ENCODE assay signal across 20 cellular contexts in genomic region chr7:304574-305409, GRCh38. TPM values are rescaled to one million over a fixed set of nuclear protein-coding genes. Genes with fewer than 3 reads are reported as not detected.
A peak's percentile ranks its signal among the peaks of the same experiment; 100 is the strongest.
DNase-seq lines count a peak whose midpoint lies in the region; ATAC-seq, FAIRE-seq and TF ChIP-seq lines count a peak whose summit lies in the region.
"Had no signal": no experiment of that assay in that cellular context is flagged by ENCODE, and none has a peak within 500 bp of the region (broad histone marks: within the 10 kb centered on the region; RNA-seq: fewer than 3 reads in every experiment).

No MANE protein-coding gene starts in this region.

- in situ Hi-C loops in HepG2 (cut with HindIII; ENCODE audit: extremely low pct_ligation_motif_present, low pct_unique_long_range_greater_than_20kb), result no loop called here

- no peak overlapping the region for H3K4me3 ChIP-seq in RWPE2 (ENCODE audit: severe bottlenecking)
- H3K4me3 ChIP-seq in HepG2 (replicated peaks in 1 of 3; ENCODE audit: insufficient read depth in 1 of 3, low read depth in 2 of 3, low read length in 3 of 3), result no peak overlapping the region
- H3K4me3 ChIP-seq: GM23338, Peyer's patch had no signal

- no peak overlapping the region for H3K4me2 ChIP-seq in HepG2 (ENCODE audit: low read depth, low read length)
- H3K4me2 ChIP-seq: GM23338, KMS-11 had no signal

- TF ChIP-seq CTCF in RWPE2 (IDR thresholded peaks at IDR 0.05; ENCODE audit: poor library complexity, severe bottlenecking), result no peak
- TF ChIP-seq CTCF in HepG2 (CRISPR knock-in tag; IDR thresholded peaks at IDR 0.05), result no peak
- no peak for TF ChIP-seq CTCF in D721Med (IDR thresholded peaks at IDR 0.05; ENCODE audit: insufficient read depth, missing control alignments)

- no peak overlapping the region for H2AFZ ChIP-seq in HepG2 (ENCODE audit: low read length)
- H2AFZ ChIP-seq: GM23338 had no signal

- CTCF ChIA-PET in HepG2 (lab: Yijun Ruan, JAX; ENCODE audit: low intra/inter-chr PET ratio, low total read pairs), result no interaction called here

- H3K27ac ChIP-seq in RWPE2 (ENCODE audit: poor library complexity, severe bottlenecking) (no peak overlapping the region), HepG2 (ENCODE audit: extremely low read length, insufficient read depth, low read length) (no peak overlapping the region)
- H3K27ac ChIP-seq: C4-2B, KMS-11, Peyer's patch had no signal

- intact Hi-C loops in HepG2 (cut with micrococcal nuclease; ENCODE audit: unreplicated experiment), result no loop called here
- intact Hi-C loops in sciatic nerve (cut with DNase I), result no loop called here

- POLR2A ChIA-PET in HepG2 (lab: Yijun Ruan, JAX), result no interaction called here

- WGBS in HepG2 (ENCODE audit: low lambda C conversion rate), result 69% methylated on average over 12 of the region's 19 CpGs

- peak; percentile 31 for DNase-seq in D341Med (ENCODE audit: low spot score)
- peak; percentile 46 for DNase-seq in RWPE2 (ENCODE audit: low spot score)
- DNase-seq in HepG2 (ENCODE audit: low spot score), result no peak
- DNase-seq in sciatic nerve (ENCODE audit: low spot score), result peak; percentile 42
- DNase-seq in activated CD8-positive, alpha-beta memory T cell treated with anti-CD3 and anti-CD28 coated beads, Interleukin-2, amount 50 U/mL, for 48 hours, result no peak
- DNase-seq in D721Med (ENCODE audit: insufficient read length, low spot score), result no peak
- no peak for DNase-seq in activated CD4-positive, CD25-positive, alpha-beta regulatory T cell (lab: John Stamatoyannopoulos, UW)
- DNase-seq: EL, NCI-H1092, NCI-H146, NCI-H2081, NCI-H510A treated with DMSO at 0.1 percent for 48 hours, NCI-H82, SHP77 treated with DMSO at 0.1 percent for 48 hours had no signal

- no TSS peak for BruUV-seq in HepG2 (replicated peaks; lab: Mats Ljungman, UMichigan)

- H3K9me3 ChIP-seq in RWPE2 (ENCODE audit: severe bottlenecking), result no peaks in the 10 kb centered on the region
- no peaks in the 10 kb centered on the region for H3K9me3 ChIP-seq in HepG2 (ENCODE audit: low read length)
- H3K9me3 ChIP-seq: Peyer's patch had no signal

- H4K20me1 ChIP-seq in HepG2 (ENCODE audit: insufficient read depth, low read length), result no peaks in the 10 kb centered on the region

- ATAC-seq in RWPE2 (ENCODE audit: low read depth) (no peak), HepG2 (no peak), sciatic nerve (no peak), GM21367 (IDR thresholded peaks at IDR 0.05; ENCODE audit: unreplicated experiment) (no peak)
- ATAC-seq: GM23338 had no signal

- no peaks in the 10 kb centered on the region for H3K27me3 ChIP-seq in RWPE2 (ENCODE audit: insufficient read depth, poor library complexity, severe bottlenecking)
- H3K27me3 ChIP-seq in HepG2 (ENCODE audit: control insufficient read depth in 1 of 2, insufficient read depth in 2 of 2, low read length in 2 of 2), result peaks cover 0 to 15% of the 10 kb centered on the region in 2 experiments; a peak in 2 of 5 replicates
- H3K27me3 ChIP-seq: Peyer's patch had no signal

- H3K4me1 ChIP-seq in RWPE2 (ENCODE audit: insufficient read depth, poor library complexity, severe bottlenecking) (no peaks in the 10 kb centered on the region), HepG2 (ENCODE audit: insufficient read depth, low read length) (no peaks in the 10 kb centered on the region)
- H3K4me1 ChIP-seq: Peyer's patch had no signal

- no peak for TF ChIP-seq EP300 in HepG2 (IDR thresholded peaks at IDR 0.05; ENCODE audit: low read depth in 2 of 2, low read length in 2 of 2)
- no peak for TF ChIP-seq EP300 in HepG2 (CRISPR knock-in tag; IDR thresholded peaks at IDR 0.05; ENCODE audit: borderline replicate concordance)

- no peak for TF ChIP-seq POLR2A in HepG2 (IDR thresholded peaks at IDR 0.05; ENCODE audit: insufficient read depth in 1 of 2, low read depth in 2 of 2, low read length in 2 of 2)

- TF ChIP-seq RAD21 in HepG2 (CRISPR knock-in tag; IDR thresholded peaks at IDR 0.05), result no peak

- H3K79me2 ChIP-seq in HepG2 (ENCODE audit: insufficient read depth, low read length), result no peaks in the 10 kb centered on the region

- H3K36me3 ChIP-seq in RWPE2 (ENCODE audit: low read depth) (no peaks in the 10 kb centered on the region), HepG2 (replicated peaks in 1 of 2; ENCODE audit: control insufficient read depth in 1 of 2, insufficient read depth in 2 of 2, low read length in 2 of 2) (no peaks in the 10 kb centered on the region)
- H3K36me3 ChIP-seq: Peyer's patch had no signal

- no peak for FAIRE-seq in HepG2 (lab: Jason Lieb, UNC)
- FAIRE-seq in D721Med (lab: Jason Lieb, UNC), result no peak

- H3K9ac ChIP-seq in HepG2 (ENCODE audit: insufficient read depth, low read depth, low read length), result no peak overlapping the region
- H3K9ac ChIP-seq: KMS-11 had no signal

TF ChIP-seq in HepG2, 621 proteins besides CTCF, POLR2A, EP300 and RAD21:
- no peak for TF ChIP-seq ZNF792 (CRISPR knock-in tag; IDR thresholded peaks at IDR 0.05)
- no peak for TF ChIP-seq SRSF1 (optimal IDR thresholded peaks at IDR 0.05; ENCODE audit: low read depth, low read length)
- no peak for TF ChIP-seq PREB (CRISPR knock-in tag; IDR thresholded peaks at IDR 0.05)
- TF ChIP-seq FOXP1 (IDR thresholded peaks at IDR 0.05), result no peak
- no peak for TF ChIP-seq FOXP1 (CRISPR knock-in tag; IDR thresholded peaks at IDR 0.05)
- no peak for TF ChIP-seq KAT2B (IDR thresholded peaks at IDR 0.05; ENCODE audit: borderline replicate concordance, low read depth, low read length)
- TF ChIP-seq PAWR (CRISPR knock-in tag; IDR thresholded peaks at IDR 0.05; ENCODE audit: borderline replicate concordance), result no peak
- TF ChIP-seq MNT (IDR thresholded peaks at IDR 0.05), result peak; percentile 44
TF ChIP-seq in HepG2: peak in this region for 1.

RNA-seq across cellular contexts. Expression of gene FOXL3, which starts 14.8 kb away (rescaled TPM):
- total RNA-seq in HepG2 (2016; rRNA removed; fragmentation: Illumina TruSeq; extraction: Trizol), result not detected in 2 replicates
- total RNA-seq in HepG2 (2016; cell fraction: cytosol; rRNA removed; fragmentation: Illumina TruSeq; extraction: Trizol; ENCODE audit: low read depth), result not detected in 2 replicates
- not detected in 2 replicates for total RNA-seq in HepG2 (2016; cell fraction: insoluble cytoplasmic fraction; rRNA removed; fragmentation: Illumina TruSeq; extraction: Trizol)
- not detected in 2 replicates for total RNA-seq in HepG2 (2016; cell fraction: membrane; rRNA removed; fragmentation: Illumina TruSeq; extraction: Trizol)
- total RNA-seq in HepG2 (2016; cell fraction: nucleus; rRNA removed; fragmentation: Illumina TruSeq; extraction: Trizol), result not detected in 2 replicates
- polyA plus RNA-seq in HepG2 (2011; rRNA removed), result not detected in 2 replicates
- not detected in 2 replicates for polyA plus RNA-seq in HepG2 (2011; cell fraction: cytosol; rRNA removed)
- not detected in 2 replicates for polyA plus RNA-seq in HepG2 (2011; cell fraction: nucleus; rRNA removed)
- not detected in 2 replicates for polyA plus RNA-seq in HepG2 (2012)
- polyA plus RNA-seq in HepG2 (2016; cell fraction: cytosol; fragmentation: Illumina TruSeq; extraction: Trizol; ENCODE audit: low read depth), result not detected in 2 replicates
- polyA plus RNA-seq in HepG2 (2016; cell fraction: insoluble cytoplasmic fraction; fragmentation: Illumina TruSeq; extraction: Trizol; ENCODE audit: low read depth), result not detected in 2 replicates
- polyA plus RNA-seq in HepG2 (2016; cell fraction: membrane; fragmentation: Illumina TruSeq; extraction: Trizol; ENCODE audit: low read depth), result not detected in 2 replicates
- not detected in 2 replicates for polyA plus RNA-seq in HepG2 (2016; cell fraction: nucleus; fragmentation: Illumina TruSeq; extraction: Trizol; ENCODE audit: insufficient read depth, low read depth)
- polyA minus RNA-seq in HepG2 (2011; rRNA and poly(A)+ RNA removed; ENCODE audit: low replicate concordance), result not detected in 2 replicates
- polyA minus RNA-seq in HepG2 (2011; cell fraction: cytosol; rRNA and poly(A)+ RNA removed), result not detected in 2 replicates
- not detected in 2 replicates for polyA minus RNA-seq in HepG2 (2011; cell fraction: nucleus; rRNA and poly(A)+ RNA removed)
- total RNA-seq in sciatic nerve, result not detected
- total RNA-seq: GM23338, M059J, Peyer's patch had no signal
- polyA plus RNA-seq: GM23338 had no signal

Comparison
In these comparisons a context has a peak if more than half of its experiments do, and no peak if none do; other contexts are left out.
1. DNase-seq: peak in D341Med (single experiment), RWPE2 (single experiment) and sciatic nerve (single experiment); none in HepG2 (single experiment), activated CD8-positive, alpha-beta memory T cell treated with anti-CD3 and anti-CD28 coated beads, Interleukin-2, amount 50 U/mL, for 48 hours (single experiment), D721Med (single experiment) and activated CD4-positive, CD25-positive, alpha-beta regulatory T cell (0 of 4).